19 cellular contexts compared by ENCODE assay signal in the genomic region with DNA sequence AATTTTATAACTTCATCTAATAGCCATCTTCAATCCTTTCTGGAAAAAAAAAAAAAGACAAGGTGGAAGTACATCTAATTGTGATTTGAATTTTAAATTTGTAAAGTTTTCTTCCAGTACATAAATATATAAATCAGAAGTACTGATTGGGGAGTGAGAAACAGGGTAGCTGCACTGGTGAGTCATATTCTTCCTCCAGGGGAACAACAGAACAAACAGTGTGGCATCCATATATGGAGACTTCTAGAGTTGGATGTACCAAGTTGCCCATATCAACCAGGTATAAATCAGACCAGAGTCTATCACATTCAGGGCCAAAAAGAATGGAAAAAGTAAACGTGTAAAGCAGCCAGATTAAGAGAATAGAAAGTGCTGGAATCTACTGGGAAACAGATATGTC.
"Had no signal": no experiment of that assay in that cellular context is flagged by ENCODE, and none has a peak within 500 bp of the region (broad histone marks: within the 10 kb centered on the region; RNA-seq: fewer than 3 reads in every experiment).

No MANE protein-coding gene starts in this region.

- ATAC-seq: activated CD8-positive, alpha-beta T cell treated with anti-CD3 and anti-CD28 coated beads, Interleukin-2, amount 10 ng/mL, durations not matched to agents 7 days and 5 days; WTC11 had no signal

- H3K27ac ChIP-seq: ascending aorta, brain microvascular endothelial cell, KMS-11 had no signal

- H3K9me3 ChIP-seq: ascending aorta had no signal

- H3K36me3 ChIP-seq: ascending aorta, brain microvascular endothelial cell had no signal

- DNase-seq: activated CD4-positive, alpha-beta T cell treated with anti-CD3 and anti-CD28 coated beads for 48 hours; activated CD4-positive, alpha-beta T cell treated with anti-CD3 and anti-CD28 coated beads, Interleukin-2, amount 50 U/mL, for 4 hours; activated CD4-positive, CD25-positive, alpha-beta regulatory T cell treated with anti-CD3 and anti-CD28 coated beads, Interleukin-2, amount 50 U/mL, for 72 hours; activated CD8-positive, alpha-beta memory T cell treated with anti-CD3 and anti-CD28 coated beads, Interleukin-2, amount 50 U/mL, for 48 hours; activated CD8-positive, alpha-beta T cell treated with anti-CD3 and anti-CD28 coated beads, Interleukin-2, amount 10 ng/mL, durations not matched to agents 7 days and 5 days; activated T-cell treated with anti-CD3 and anti-CD28 coated beads, Interleukin-2, amount 50 U/mL, for 1 hour; amniotic stem cell; brain microvascular endothelial cell; cerebellar nuclear complex; MM.1S; NCI-H1105; NCI-H1436 treated with DMSO at 0.1 percent for 48 hours; NCI-H187; NCI-H2081; NCI-H446; SHP77 treated with DMSO at 0.1 percent for 48 hours had no signal

- H3K4me2 ChIP-seq: KMS-11 had no signal

- H3K9ac ChIP-seq: KMS-11 had no signal

- H3K27me3 ChIP-seq: ascending aorta, brain microvascular endothelial cell had no signal

- H3K4me3 ChIP-seq: ascending aorta had no signal
